In genomic region chr12:81450920-81451739, GRCh38 we compare ENCODE assay signal across 9 cellular contexts.
DNase-seq lines count a peak whose midpoint lies in the region; ATAC-seq and TF ChIP-seq lines count a peak whose summit lies in the region.
"Had no signal": no experiment of that assay in that cellular context is flagged by ENCODE, and none has a peak within 500 bp of the region (broad histone marks: within the 10 kb centered on the region; RNA-seq: fewer than 3 reads in every experiment).

No MANE protein-coding gene starts in this region.

- TF ChIP-seq POLR2A in gastroesophageal sphincter (IDR thresholded peaks at IDR 0.05), result no peak

- H3K4me1 Mint-ChIP-seq in activated naive CD4-positive, alpha-beta T cell treated with anti-CD3 and anti-CD28 coated beads, Interleukin-2, amount 10 ng/mL, durations not matched to agents 7 days and 5 days, result no peaks in the 10 kb centered on the region
- H3K4me1 Mint-ChIP-seq: naive B cell had no signal

- CTCF ChIA-PET in activated naive CD4-positive, alpha-beta T cell treated with anti-CD3 and anti-CD28 coated beads, Interleukin-2, amount 10 ng/mL, durations not matched to agents 7 days and 5 days (lab: Charles Lee), result no interaction called here

- H3K27me3 Mint-ChIP-seq in activated naive CD4-positive, alpha-beta T cell treated with anti-CD3 and anti-CD28 coated beads, Interleukin-2, amount 10 ng/mL, durations not matched to agents 7 days and 5 days, result no peaks in the 10 kb centered on the region
- H3K27me3 Mint-ChIP-seq: naive B cell had no signal

- no peak overlapping the region for H3K4me3 Mint-ChIP-seq in activated naive CD4-positive, alpha-beta T cell treated with anti-CD3 and anti-CD28 coated beads, Interleukin-2, amount 10 ng/mL, durations not matched to agents 7 days and 5 days
- H3K4me3 Mint-ChIP-seq: naive B cell had no signal

- DNase-seq in COLO668 (lab: John Stamatoyannopoulos, UW; ENCODE audit: unreplicated experiment) (peak; percentile 47), GM20000 (ENCODE audit: low spot score) (peak; percentile 11), M059J (ENCODE audit: low read depth) (peak; percentile 41), SK-N-DZ (ENCODE audit: low spot score) (peak; percentile 78), putamen (ENCODE audit: low spot score) (peak; percentile 72), middle frontal gyrus (ENCODE audit: extremely low spot score, low spot score) (no peak)
- no peak for DNase-seq in activated naive CD4-positive, alpha-beta T cell treated with anti-CD3 and anti-CD28 coated beads, Interleukin-2, amount 10 ng/mL, durations not matched to agents 7 days and 5 days
- DNase-seq: naive B cell had no signal

- peaks cover 1% of the 10 kb centered on the region for H3K9me3 Mint-ChIP-seq in activated naive CD4-positive, alpha-beta T cell treated with anti-CD3 and anti-CD28 coated beads, Interleukin-2, amount 10 ng/mL, durations not matched to agents 7 days and 5 days

- no peaks in the 10 kb centered on the region for H3K9me3 ChIP-seq in gastroesophageal sphincter

- ATAC-seq in gastroesophageal sphincter, result no peak

- no peaks in the 10 kb centered on the region for H3K27me3 ChIP-seq in gastroesophageal sphincter

- TF ChIP-seq CTCF in GM20000 (IDR thresholded peaks at IDR 0.05; ENCODE audit: extremely low read depth, missing control alignments), result peak; percentile 42
- peak in 3 of 4 experiments; percentile 15 to 49 (median 37) for TF ChIP-seq CTCF in gastroesophageal sphincter (IDR thresholded peaks at IDR 0.05)

- H3K4me1 ChIP-seq in gastroesophageal sphincter, result no peaks in the 10 kb centered on the region

- no peak for TF ChIP-seq EP300 in gastroesophageal sphincter (IDR thresholded peaks at IDR 0.05)

- no peaks in the 10 kb centered on the region for H3K36me3 Mint-ChIP-seq in activated naive CD4-positive, alpha-beta T cell treated with anti-CD3 and anti-CD28 coated beads, Interleukin-2, amount 10 ng/mL, durations not matched to agents 7 days and 5 days
- H3K36me3 Mint-ChIP-seq: naive B cell had no signal

- H3K4me3 ChIP-seq in gastroesophageal sphincter, result no peak overlapping the region

- no peak overlapping the region for H3K27ac Mint-ChIP-seq in activated naive CD4-positive, alpha-beta T cell treated with anti-CD3 and anti-CD28 coated beads, Interleukin-2, amount 10 ng/mL, durations not matched to agents 7 days and 5 days
- H3K27ac Mint-ChIP-seq: naive B cell had no signal

- 29 to 44% methylated on average over 5 of the region's 5 CpGs for WGBS in gastroesophageal sphincter (ENCODE audit: low coverage in 1 of 2), 2 donors

- H3K27ac ChIP-seq in gastroesophageal sphincter, result no peak overlapping the region

- no peaks in the 10 kb centered on the region for H3K36me3 ChIP-seq in gastroesophageal sphincter

Comparison
In these comparisons a context has a peak if more than half of its experiments do, and no peak if none do; other contexts are left out.
1. DNase-seq: peak in COLO668 (single experiment), GM20000 (single experiment), M059J (single experiment), SK-N-DZ (single experiment) and putamen (single experiment); none in middle frontal gyrus (single experiment) and activated naive CD4-positive, alpha-beta T cell treated with anti-CD3 and anti-CD28 coated beads, Interleukin-2, amount 10 ng/mL, durations not matched to agents 7 days and 5 days (single experiment).